In the genomic region with DNA sequence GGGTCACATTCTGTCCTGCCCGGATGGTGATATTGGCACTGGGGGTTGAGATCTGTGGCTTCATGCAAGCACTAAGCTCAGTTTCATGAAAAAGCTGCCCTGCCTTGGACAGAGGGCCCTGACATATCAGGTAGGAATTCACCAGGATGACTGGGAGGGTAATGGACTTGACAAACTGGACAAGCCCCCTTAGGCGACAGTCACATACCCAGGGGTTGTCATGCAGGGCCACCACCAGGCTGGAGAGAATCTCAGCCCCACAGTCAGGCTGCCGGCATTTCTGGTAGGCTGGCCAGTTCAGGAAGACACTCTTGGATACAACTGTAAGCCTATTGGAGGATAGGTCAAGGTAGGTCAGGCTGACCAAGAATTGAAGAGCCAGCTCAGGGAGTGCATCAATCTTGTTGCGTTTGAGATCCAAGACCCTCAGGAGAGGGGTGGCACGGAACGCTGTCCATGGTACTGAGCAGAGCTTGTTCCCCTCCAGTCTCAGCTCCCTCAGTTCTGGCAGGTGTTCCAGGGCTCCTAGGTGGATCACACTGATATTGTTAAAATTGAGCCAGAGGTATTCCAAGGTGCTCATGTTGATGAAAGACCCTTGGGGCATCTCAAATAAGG, we compare ENCODE assay signal across 18 cellular contexts. TPM values are rescaled to one million over a fixed set of nuclear protein-coding genes. Genes with fewer than 3 reads are reported as not detected.
A peak's percentile ranks its signal among the peaks of the same experiment; 100 is the strongest.
DNase-seq lines count a peak whose midpoint lies in the region; ATAC-seq, FAIRE-seq and TF ChIP-seq lines count a peak whose summit lies in the region.
"Had no signal": no experiment of that assay in that cellular context is flagged by ENCODE, and none has a peak within 500 bp of the region (broad histone marks: within the 10 kb centered on the region; RNA-seq: fewer than 3 reads in every experiment).

No MANE protein-coding gene starts in this region.

- WGBS in H9 (ENCODE audit: extremely low coverage, insufficient read length, low lambda C conversion rate) = no CpG with 5 or more reads among the region's 6 CpGs
- 49 to 64% (median 53%) methylated on average over 6 of the region's 6 CpGs for WGBS in small intestine, 3 donors

- no peak overlapping the region for H2BK5ac ChIP-seq in H9 (ENCODE audit: insufficient read length, low read length)

- POLR2A ChIA-PET in WTC11 (lab: Charles Lee) = interaction anchor here (1.1 kb wide), 1 partner anchor 18 kb away, joined by 4 read pairs; no protein-coding TSS in a partner anchor

- H3K79me1 ChIP-seq in H9 (ENCODE audit: insufficient read depth, low read depth, low read length, poor library complexity, severe bottlenecking) = no peaks in the 10 kb centered on the region

- H3K9me3 Mint-ChIP-seq in H9 (no peaks in the 10 kb centered on the region), WTC11 (peaks cover 2% of the 10 kb centered on the region)

- no peak overlapping the region for H2BK120ac ChIP-seq in H9 (ENCODE audit: low read depth, low read length, poor library complexity, severe bottlenecking)

- TF ChIP-seq CTCF in H9 (conservative IDR thresholded peaks at IDR 0.05) (no peak), WTC11 (IDR thresholded peaks at IDR 0.05) (no peak)

- H3K27me3 Mint-ChIP-seq in H9 (ENCODE audit: low read depth) (peaks cover 42% of the 10 kb centered on the region), WTC11 (ENCODE audit: low read depth) (peaks cover 10% of the 10 kb centered on the region)

- H3K14ac ChIP-seq in H9 (ENCODE audit: insufficient read depth, low read length) = no peak overlapping the region

- H3K4me3 Mint-ChIP-seq in H9 = no peak overlapping the region
- no peak overlapping the region for H3K4me3 Mint-ChIP-seq in WTC11

- H3K4me2 ChIP-seq in H9 (ENCODE audit: insufficient read depth, insufficient read length, low read length) = no peak overlapping the region

- H3K79me2 ChIP-seq in H9 (ENCODE audit: insufficient read depth, low read length) = no peaks in the 10 kb centered on the region

- no peak overlapping the region for H2AK5ac ChIP-seq in H9 (ENCODE audit: insufficient read length, low read length)

- H3T11ph ChIP-seq in H9 (ENCODE audit: low read length) = no peak overlapping the region

- H3K36me3 Mint-ChIP-seq in H9 (ENCODE audit: insufficient read depth in 1 of 3, low read depth in 3 of 3) (no peaks in the 10 kb centered on the region; a peak in 1 of 7 replicates), WTC11 (no peaks in the 10 kb centered on the region)

- H4K91ac ChIP-seq in H9 (ENCODE audit: insufficient read length, low read depth, low read length) = no peak overlapping the region

- no peak overlapping the region for H2AFZ ChIP-seq in H9 (ENCODE audit: low read length)

- H3K27me3 ChIP-seq in H9 (ENCODE audit: insufficient read depth, low read length) = no peaks in the 10 kb centered on the region; the same call in 1 of the 2 replicates
- peaks cover 0 to 2% of the 10 kb centered on the region in 2 donors for H3K27me3 ChIP-seq in small intestine (ENCODE audit: control insufficient read depth in 2 of 2, insufficient read depth in 2 of 2, low read length in 2 of 2)
- H3K27me3 ChIP-seq: adrenal gland had no signal

- H3K27ac ChIP-seq in H9 (ENCODE audit: insufficient read length, low read depth, low read length) (no peak overlapping the region), small intestine (ENCODE audit: low read depth in 1 of 2, low read length in 1 of 2) (no peak overlapping the region)
- H3K27ac ChIP-seq: adrenal gland, WERI-Rb-1 had no signal

- CTCF ChIA-PET in WTC11 (lab: Charles Lee) = interaction anchor here (0.7 to 5.9 kb wide), 5 partner anchors 10 to 127 kb away, joined by 3 to 36 read pairs (median 5); no protein-coding TSS in a partner anchor

- no peak overlapping the region for H3K9ac ChIP-seq in H9 (ENCODE audit: extremely low read depth, insufficient read length, low read length)

- no peaks in the 10 kb centered on the region for H4K20me1 ChIP-seq in H9 (ENCODE audit: control insufficient read depth, insufficient read depth, insufficient read length)

- peak; percentile 88 for ATAC-seq in WTC11
- no peak for ATAC-seq in HG02938 (IDR thresholded peaks at IDR 0.05; ENCODE audit: unreplicated experiment)
- no peak for ATAC-seq in GM19455 (IDR thresholded peaks at IDR 0.05; ENCODE audit: unreplicated experiment)
- ATAC-seq: Right ventricle myocardium inferior had no signal

- no peaks in the 10 kb centered on the region for H3K4me1 Mint-ChIP-seq in H9
- H3K4me1 Mint-ChIP-seq in WTC11 = no peaks in the 10 kb centered on the region

- no peak overlapping the region for H2BK12ac ChIP-seq in H9 (ENCODE audit: insufficient read length, low read depth, low read length)

- H3K9me3 ChIP-seq in H9 (ENCODE audit: control insufficient read depth, low read depth, low read length) = no peaks in the 10 kb centered on the region
- no peaks in the 10 kb centered on the region for H3K9me3 ChIP-seq in small intestine (ENCODE audit: control insufficient read depth, low read depth)
- H3K9me3 ChIP-seq: adrenal gland had no signal

- H3K23me2 ChIP-seq in H9 (ENCODE audit: insufficient read length, low read depth, low read length, poor library complexity, severe bottlenecking) = no peaks in the 10 kb centered on the region

- peak; percentile 13 for DNase-seq in A172 (ENCODE audit: low spot score)
- DNase-seq in H9 = peak; percentile 56
- DNase-seq in WTC11 (ENCODE audit: low spot score) = peak; percentile 71
- peak; percentile 70 for DNase-seq in islet precursor cell
- DNase-seq in small intestine = no peak
- no peak for DNase-seq in NCI-H526 (lab: John Stamatoyannopoulos, UW)
- DNase-seq: adrenal gland, caudate nucleus, Kasumi-1, NCI-H1436 treated with DMSO at 0.1 percent for 48 hours, T-helper 1 cell, WERI-Rb-1 had no signal

- H3K27ac Mint-ChIP-seq in H9 = no peak overlapping the region
- H3K27ac Mint-ChIP-seq in WTC11 = no peak overlapping the region

- H2BK20ac ChIP-seq in H9 (ENCODE audit: low read depth, low read length, poor library complexity, severe bottlenecking) = no peak overlapping the region

- no peak overlapping the region for H4K5ac ChIP-seq in H9 (ENCODE audit: insufficient read length, low read depth, low read length)

- no peak overlapping the region for H2BK15ac ChIP-seq in H9 (ENCODE audit: low read depth, low read length)

- no peaks in the 10 kb centered on the region for H3K36me3 ChIP-seq in small intestine (ENCODE audit: control insufficient read depth in 2 of 2, insufficient read depth in 2 of 2, low read length in 2 of 2)
- H3K36me3 ChIP-seq: adrenal gland, WERI-Rb-1 had no signal

- H4K8ac ChIP-seq in H9 (replicated peaks; ENCODE audit: insufficient read length, low read depth, low read length) = no peak overlapping the region

- no peak overlapping the region for H3K56ac ChIP-seq in H9 (ENCODE audit: insufficient read length, low read depth, low read length)

- H3K18ac ChIP-seq in H9 (ENCODE audit: insufficient read length, low read depth, low read length) = no peak overlapping the region

- no peak overlapping the region for H3K4me3 ChIP-seq in small intestine (ENCODE audit: low read depth in 1 of 2, low read length in 2 of 2)
- H3K4me3 ChIP-seq: adrenal gland had no signal

- H3K23ac ChIP-seq in H9 (ENCODE audit: insufficient read length, low read depth, low read length) = no peak overlapping the region

- H3K4me1 ChIP-seq in H9 (ENCODE audit: insufficient read depth, low read length) (no peaks in the 10 kb centered on the region), small intestine (ENCODE audit: control insufficient read depth in 2 of 2, insufficient read depth in 1 of 2, low read depth in 1 of 2, low read length in 1 of 2) (no peaks in the 10 kb centered on the region)
- H3K4me1 ChIP-seq: adrenal gland had no signal

- no peak for FAIRE-seq in small intestine (lab: Jason Lieb, UNC)

- no peak overlapping the region for H3K4ac ChIP-seq in H9 (ENCODE audit: low read depth, low read length)

TF ChIP-seq in WTC11, 78 proteins besides CTCF, POLR2A, EP300 and RAD21 (continues in another document):
- TF ChIP-seq, protein P1, sequence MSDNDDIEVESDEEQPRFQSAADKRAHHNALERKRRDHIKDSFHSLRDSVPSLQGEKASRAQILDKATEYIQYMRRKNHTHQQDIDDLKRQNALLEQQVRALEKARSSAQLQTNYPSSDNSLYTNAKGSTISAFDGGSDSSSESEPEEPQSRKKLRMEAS (CRISPR knock-in tag; IDR thresholded peaks at IDR 0.05) = peak; percentile 35; the same call in 1 of the 2 replicates
- TF ChIP-seq, protein P2, sequence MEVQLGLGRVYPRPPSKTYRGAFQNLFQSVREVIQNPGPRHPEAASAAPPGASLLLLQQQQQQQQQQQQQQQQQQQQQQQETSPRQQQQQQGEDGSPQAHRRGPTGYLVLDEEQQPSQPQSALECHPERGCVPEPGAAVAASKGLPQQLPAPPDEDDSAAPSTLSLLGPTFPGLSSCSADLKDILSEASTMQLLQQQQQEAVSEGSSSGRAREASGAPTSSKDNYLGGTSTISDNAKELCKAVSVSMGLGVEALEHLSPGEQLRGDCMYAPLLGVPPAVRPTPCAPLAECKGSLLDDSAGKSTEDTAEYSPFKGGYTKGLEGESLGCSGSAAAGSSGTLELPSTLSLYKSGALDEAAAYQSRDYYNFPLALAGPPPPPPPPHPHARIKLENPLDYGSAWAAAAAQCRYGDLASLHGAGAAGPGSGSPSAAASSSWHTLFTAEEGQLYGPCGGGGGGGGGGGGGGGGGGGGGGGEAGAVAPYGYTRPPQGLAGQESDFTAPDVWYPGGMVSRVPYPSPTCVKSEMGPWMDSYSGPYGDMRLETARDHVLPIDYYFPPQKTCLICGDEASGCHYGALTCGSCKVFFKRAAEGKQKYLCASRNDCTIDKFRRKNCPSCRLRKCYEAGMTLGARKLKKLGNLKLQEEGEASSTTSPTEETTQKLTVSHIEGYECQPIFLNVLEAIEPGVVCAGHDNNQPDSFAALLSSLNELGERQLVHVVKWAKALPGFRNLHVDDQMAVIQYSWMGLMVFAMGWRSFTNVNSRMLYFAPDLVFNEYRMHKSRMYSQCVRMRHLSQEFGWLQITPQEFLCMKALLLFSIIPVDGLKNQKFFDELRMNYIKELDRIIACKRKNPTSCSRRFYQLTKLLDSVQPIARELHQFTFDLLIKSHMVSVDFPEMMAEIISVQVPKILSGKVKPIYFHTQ (CRISPR knock-in tag; IDR thresholded peaks at IDR 0.05) = no peak
- no peak for TF ChIP-seq ZNF671 (CRISPR knock-in tag; IDR thresholded peaks at IDR 0.05)

RNA-seq across cellular contexts. Expression of gene LRIT2, which starts 0.8 kb away (rescaled TPM):
- total RNA-seq in A172 (2014; rRNA removed; shearing (Covaris generic)) = not detected in 2 replicates
- total RNA-seq in H9 (2021) (not detected in 2 replicates), WTC11 (2021) (not detected in 3 replicates)
- not detected for polyA plus RNA-seq in small intestine
- total RNA-seq: adrenal gland, mucosa of gallbladder, osteoblast, Right ventricle myocardium inferior, subcutaneous adipose tissue had no signal
- polyA plus RNA-seq: adrenal gland had no signal

RNA-seq across cellular contexts. Expression of gene LRIT1, which starts 16.8 kb away (rescaled TPM):
- not detected in 2 replicates for total RNA-seq in A172 (2014; rRNA removed; shearing (Covaris generic))
- total RNA-seq in H9 (2021) = not detected in 2 replicates
- total RNA-seq in WTC11 (2021) = not detected in 3 replicates
- not detected for polyA plus RNA-seq in small intestine
- total RNA-seq: adrenal gland, mucosa of gallbladder, osteoblast, Right ventricle myocardium inferior, subcutaneous adipose tissue had no signal
- polyA plus RNA-seq: adrenal gland had no signal

RNA-seq across cellular contexts. Expression of gene RGR, which starts 20.3 kb away (rescaled TPM):
- total RNA-seq in A172 (2014; rRNA removed; shearing (Covaris generic)) = not detected in 2 replicates
- not detected in 2 replicates for total RNA-seq in H9 (2021)
- not detected in 3 replicates for total RNA-seq in WTC11 (2021)
- polyA plus RNA-seq in small intestine = under 1 TPM in 1 of 3 donors, not detected in 2; 0.04 TPM
- total RNA-seq: adrenal gland, mucosa of gallbladder, osteoblast had no signal

RNA-seq across cellular contexts. Expression of gene CDHR1, which starts 30.2 kb away (rescaled TPM):
- total RNA-seq in A172 (2014; rRNA removed; shearing (Covaris generic)) = not detected in 2 replicates
- total RNA-seq in H9 (2021) (6.4 and 6.6 TPM in 2 replicates), WTC11 (2021) (5.0 to 7.2 TPM (median 6.4 TPM) in 3 replicates)
- under 1 TPM in 1 of 3 donors, not detected in 2; 0.06 TPM for polyA plus RNA-seq in small intestine

RNA-seq across cellular contexts. Expression of gene GPR15LG, which starts 50.9 kb away (rescaled TPM):
- total RNA-seq in A172 (2014; rRNA removed; shearing (Covaris generic)) = not detected in 2 replicates
- not detected in 2 replicates for total RNA-seq in H9 (2021)
- total RNA-seq in WTC11 (2021) = not detected in 3 replicates
- not detected for polyA plus RNA-seq in small intestine
- total RNA-seq: osteoblast, Right ventricle myocardium inferior, subcutaneous adipose tissue had no signal
- polyA plus RNA-seq: adrenal gland had no signal

Comparison
In these comparisons a context has a peak if more than half of its experiments do, and no peak if none do; other contexts are left out.
1. DNase-seq: peak in A172 (single experiment), H9 (single experiment), WTC11 (single experiment) and islet precursor cell (single experiment); none in small intestine (single experiment) and NCI-H526 (0 of 2).